Comparison of ENCODE assay signal across 14 cellular contexts in the genomic region with DNA sequence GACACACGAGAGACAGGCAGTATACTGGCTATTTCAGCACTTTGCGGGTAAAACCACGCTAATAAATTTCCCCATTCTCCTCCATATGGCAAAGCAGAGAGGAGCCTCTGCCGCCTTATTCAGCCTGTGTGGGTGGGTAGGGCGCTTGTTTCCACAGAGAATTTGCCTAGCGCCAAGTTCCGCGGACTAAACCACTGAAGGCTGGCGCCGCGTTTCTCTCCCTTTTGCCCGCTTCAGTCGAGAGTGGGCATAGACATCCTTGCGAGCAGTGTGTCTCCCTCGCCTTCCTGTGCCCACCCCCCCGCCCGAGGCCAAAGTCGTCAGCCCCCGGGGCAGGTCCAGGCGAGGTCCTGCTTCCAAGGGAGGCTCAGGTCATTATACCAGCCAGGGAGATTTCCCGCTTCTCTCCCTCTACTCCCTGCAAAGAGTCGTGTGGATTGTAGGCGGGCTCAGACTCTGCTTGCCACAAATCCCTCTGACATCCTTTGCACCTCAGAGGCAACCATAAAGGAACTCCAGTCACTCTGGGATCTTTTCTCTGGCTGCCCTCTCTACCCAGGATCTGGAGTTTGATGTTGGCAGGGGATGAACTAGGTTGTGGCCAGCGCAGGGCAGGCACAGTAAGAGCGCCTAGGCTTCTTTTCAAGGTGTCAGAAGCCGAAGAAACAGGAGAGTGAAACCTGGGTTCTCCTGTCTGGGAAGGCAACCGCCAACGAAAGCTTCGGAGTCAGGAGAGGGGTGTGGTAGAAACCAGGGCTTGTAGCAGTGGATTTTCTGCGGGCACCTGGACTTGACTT. TPM values are rescaled to one million over a fixed set of nuclear protein-coding genes. Genes with fewer than 3 reads are reported as not detected.
DNase-seq lines count a peak whose midpoint lies in the region; ATAC-seq and TF ChIP-seq lines count a peak whose summit lies in the region.
"Had no signal": no experiment of that assay in that cellular context is flagged by ENCODE, and none has a peak within 500 bp of the region (broad histone marks: within the 10 kb centered on the region; RNA-seq: fewer than 3 reads in every experiment).

No MANE protein-coding gene starts in this region.

- intact Hi-C loops in sciatic nerve (cut with DNase I) (no loop called here), adrenal gland (cut with DNase I) (loop anchor here in 1 of 2 donors (10.0 kb wide), 1 partner anchor 317 kb away; no protein-coding TSS in a partner anchor)

- H3K4me3 ChIP-seq in iPS-18a (ENCODE audit: low read length) (peak overlapping the region; percentile 25), adrenal gland (no peak overlapping the region)
- H3K4me3 ChIP-seq: SK-N-MC, vagina had no signal

- ATAC-seq in WTC11 (peak; percentile 11), sciatic nerve (peak; percentile 24)

- H3K27me3 ChIP-seq in iPS-18a (ENCODE audit: control insufficient read depth, insufficient read depth, low read length) (peaks cover 100% of the 10 kb centered on the region), adrenal gland (peaks cover 53% of the 10 kb centered on the region)

- peak overlapping the region; percentile 59 for H3K4me3 Mint-ChIP-seq in WTC11

- H3K27ac Mint-ChIP-seq in WTC11 = no peak overlapping the region

- TF ChIP-seq CTCF in GM13976 (IDR thresholded peaks at IDR 0.05; ENCODE audit: borderline replicate concordance, control extremely low read depth, extremely low read depth, insufficient read depth, missing control alignments) (no peak), WTC11 (IDR thresholded peaks at IDR 0.05) (no peak), adrenal gland (IDR thresholded peaks at IDR 0.05) (no peak)

- POLR2A ChIA-PET in WTC11 (lab: Charles Lee) = interaction anchor here (1.1 to 1.3 kb wide), 2 partner anchors 9 to 12 kb away, joined by 4 to 5 read pairs; a partner anchor contains a TSS

- WGBS in adrenal gland, 4 donors = 21 to 25% (median 22%) methylated on average over 23 to 30 of the region's 30 CpGs

- DNase-seq in GM13976 (ENCODE audit: low spot score) (peak; percentile 9), WTC11 (ENCODE audit: low spot score) (no peak), sciatic nerve (ENCODE audit: low spot score) (no peak), H4 (ENCODE audit: low spot score) (no peak), NCI-H2081 (lab: John Stamatoyannopoulos, UW) (no peak), SK-N-DZ (ENCODE audit: low spot score) (no peak), adrenal gland (no peak)
- DNase-seq: brain microvascular endothelial cell, DND-41, NCI-H187 treated with DMSO at 0.1 percent for 48 hours had no signal

- peaks cover 3% of the 10 kb centered on the region; the same call in 1 of the 2 replicates for H3K36me3 Mint-ChIP-seq in WTC11

- no peak overlapping the region for H3K9ac ChIP-seq in iPS-18a (ENCODE audit: low read length)

- CTCF ChIA-PET in WTC11 (lab: Charles Lee) = interaction anchor here (0.6 to 1.7 kb wide), 4 partner anchors 9 to 1120 kb away, joined by 3 to 5 read pairs (median 5); a partner anchor contains a TSS

- H3K9me3 ChIP-seq in iPS-18a (ENCODE audit: control insufficient read depth, low read depth, low read length) (no peaks in the 10 kb centered on the region), adrenal gland (replicated peaks in 1 of 3) (no peaks in the 10 kb centered on the region)
- H3K9me3 ChIP-seq: vagina had no signal

- H3K27ac ChIP-seq in iPS-18a (ENCODE audit: low read length) = no peak overlapping the region
- no peak overlapping the region for H3K27ac ChIP-seq in adrenal gland
- H3K27ac ChIP-seq: brain microvascular endothelial cell, HL-60, SK-N-MC, vagina had no signal

- H3K9me3 Mint-ChIP-seq in WTC11 = no peaks in the 10 kb centered on the region

- TF ChIP-seq POLR2A in adrenal gland (IDR thresholded peaks at IDR 0.05) = no peak

- in situ Hi-C loops in GM13976 (cut with MboI; ENCODE audit: low sequenced_read_pairs, unreplicated experiment) = no loop called here

- H3K4me1 ChIP-seq in iPS-18a (ENCODE audit: control insufficient read depth, low read depth, low read length) (peaks cover 22% of the 10 kb centered on the region), adrenal gland (replicated peaks in 1 of 2) (peaks cover 0 to 4% of the 10 kb centered on the region in 2 donors)

- H3K36me3 ChIP-seq in iPS-18a (ENCODE audit: control insufficient read depth, low read depth, low read length) (no peaks in the 10 kb centered on the region), adrenal gland (replicated peaks in 1 of 2) (peaks cover 0 to 17% of the 10 kb centered on the region in 2 donors)
- H3K36me3 ChIP-seq: brain microvascular endothelial cell had no signal

- peaks cover 100% of the 10 kb centered on the region for H3K27me3 Mint-ChIP-seq in WTC11 (ENCODE audit: low read depth)

- peaks cover 71% of the 10 kb centered on the region for H3K4me1 Mint-ChIP-seq in WTC11

TF ChIP-seq in WTC11, 78 proteins besides CTCF, POLR2A, EP300 and RAD21 (continues in another document):
- no peak for TF ChIP-seq NR2C2 (CRISPR knock-in tag; IDR thresholded peaks at IDR 0.05)
- no peak for TF ChIP-seq NFE2L1 (CRISPR knock-in tag; IDR thresholded peaks at IDR 0.05)
- no peak for TF ChIP-seq TP53 (CRISPR knock-in tag; IDR thresholded peaks at IDR 0.05)
- no peak for TF ChIP-seq GABPB1 (CRISPR knock-in tag; IDR thresholded peaks at IDR 0.05)
- no peak for TF ChIP-seq CREM (CRISPR knock-in tag; IDR thresholded peaks at IDR 0.05)
- TF ChIP-seq, protein P1, sequence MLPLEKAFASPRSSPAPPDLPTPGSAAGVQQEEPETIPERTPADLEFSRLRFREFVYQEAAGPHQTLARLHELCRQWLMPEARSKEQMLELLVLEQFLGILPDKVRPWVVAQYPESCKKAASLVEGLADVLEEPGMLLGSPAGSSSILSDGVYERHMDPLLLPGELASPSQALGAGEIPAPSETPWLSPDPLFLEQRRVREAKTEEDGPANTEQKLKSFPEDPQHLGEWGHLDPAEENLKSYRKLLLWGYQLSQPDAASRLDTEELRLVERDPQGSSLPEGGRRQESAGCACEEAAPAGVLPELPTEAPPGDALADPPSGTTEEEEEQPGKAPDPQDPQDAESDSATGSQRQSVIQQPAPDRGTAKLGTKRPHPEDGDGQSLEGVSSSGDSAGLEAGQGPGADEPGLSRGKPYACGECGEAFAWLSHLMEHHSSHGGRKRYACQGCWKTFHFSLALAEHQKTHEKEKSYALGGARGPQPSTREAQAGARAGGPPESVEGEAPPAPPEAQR (CRISPR knock-in tag; IDR thresholded peaks at IDR 0.05) = no peak
- TF ChIP-seq, protein P2, sequence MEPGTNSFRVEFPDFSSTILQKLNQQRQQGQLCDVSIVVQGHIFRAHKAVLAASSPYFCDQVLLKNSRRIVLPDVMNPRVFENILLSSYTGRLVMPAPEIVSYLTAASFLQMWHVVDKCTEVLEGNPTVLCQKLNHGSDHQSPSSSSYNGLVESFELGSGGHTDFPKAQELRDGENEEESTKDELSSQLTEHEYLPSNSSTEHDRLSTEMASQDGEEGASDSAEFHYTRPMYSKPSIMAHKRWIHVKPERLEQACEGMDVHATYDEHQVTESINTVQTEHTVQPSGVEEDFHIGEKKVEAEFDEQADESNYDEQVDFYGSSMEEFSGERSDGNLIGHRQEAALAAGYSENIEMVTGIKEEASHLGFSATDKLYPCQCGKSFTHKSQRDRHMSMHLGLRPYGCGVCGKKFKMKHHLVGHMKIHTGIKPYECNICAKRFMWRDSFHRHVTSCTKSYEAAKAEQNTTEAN (CRISPR knock-in tag; IDR thresholded peaks at IDR 0.05) = no peak
- no peak for TF ChIP-seq ZNF416 (CRISPR knock-in tag; IDR thresholded peaks at IDR 0.05)
- TF ChIP-seq SMAD4 (CRISPR knock-in tag; IDR thresholded peaks at IDR 0.05) = no peak
- TF ChIP-seq ZNF317 (CRISPR knock-in tag; IDR thresholded peaks at IDR 0.05; ENCODE audit: borderline replicate concordance, low read depth) = no peak
- TF ChIP-seq SMAD3 (CRISPR knock-in tag; IDR thresholded peaks at IDR 0.05; ENCODE audit: borderline replicate concordance) = no peak
- TF ChIP-seq, protein P3, sequence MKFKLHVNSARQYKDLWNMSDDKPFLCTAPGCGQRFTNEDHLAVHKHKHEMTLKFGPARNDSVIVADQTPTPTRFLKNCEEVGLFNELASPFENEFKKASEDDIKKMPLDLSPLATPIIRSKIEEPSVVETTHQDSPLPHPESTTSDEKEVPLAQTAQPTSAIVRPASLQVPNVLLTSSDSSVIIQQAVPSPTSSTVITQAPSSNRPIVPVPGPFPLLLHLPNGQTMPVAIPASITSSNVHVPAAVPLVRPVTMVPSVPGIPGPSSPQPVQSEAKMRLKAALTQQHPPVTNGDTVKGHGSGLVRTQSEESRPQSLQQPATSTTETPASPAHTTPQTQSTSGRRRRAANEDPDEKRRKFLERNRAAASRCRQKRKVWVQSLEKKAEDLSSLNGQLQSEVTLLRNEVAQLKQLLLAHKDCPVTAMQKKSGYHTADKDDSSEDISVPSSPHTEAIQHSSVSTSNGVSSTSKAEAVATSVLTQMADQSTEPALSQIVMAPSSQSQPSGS (CRISPR knock-in tag; IDR thresholded peaks at IDR 0.05; ENCODE audit: borderline replicate concordance, low read depth) = no peak
- TF ChIP-seq ZNF232 (CRISPR knock-in tag; IDR thresholded peaks at IDR 0.05) = no peak
- TF ChIP-seq TCF7 (CRISPR knock-in tag; IDR thresholded peaks at IDR 0.05; ENCODE audit: low read depth) = no peak
- TF ChIP-seq ZNF423 (CRISPR knock-in tag; IDR thresholded peaks at IDR 0.05) = no peak

RNA-seq across cellular contexts. Expression of a gene that starts 8.8 kb away (rescaled TPM):
- total RNA-seq in WTC11 (2021) = 0.30 to 0.53 TPM in 2 of 3 replicates, not detected in the other
- 28.8 TPM for total RNA-seq in sciatic nerve
- total RNA-seq in H4 (2014; rRNA removed; shearing (Covaris generic)) = 2.6 and 3.0 TPM in 2 replicates
- 6.4 and 6.9 TPM in 2 replicates for polyA plus RNA-seq in SK-N-DZ (2014; cell fraction: cytosol; rRNA removed)
- 5.3 and 8.8 TPM in 2 replicates for polyA plus RNA-seq in SK-N-DZ (2014; cell fraction: nucleus; rRNA removed)
- 10 to 100 TPM in 2 of 8 donors, 1 to 10 TPM in 6; 4.5 to 13.8 (median 7.0) TPM for total RNA-seq in adrenal gland
- 1 to 10 TPM in 2 of 3 donors, under 1 TPM in 1; 0.81 to 9.6 (median 8.1) TPM for polyA plus RNA-seq in adrenal gland
